ENCODE assay signal across 11 cellular contexts in genomic region chr11:76161261-76161961, GRCh38. TPM values are rescaled to one million over a fixed set of nuclear protein-coding genes. Genes with fewer than 3 reads are reported as not detected.
DNase-seq lines count a peak whose midpoint lies in the region; ATAC-seq and TF ChIP-seq lines count a peak whose summit lies in the region.
"Had no signal": no experiment of that assay in that cellular context is flagged by ENCODE, and none has a peak within 500 bp of the region (broad histone marks: within the 10 kb centered on the region; RNA-seq: fewer than 3 reads in every experiment).

No MANE protein-coding gene starts in this region.

- H3K27ac ChIP-seq in hepatocyte (peak overlapping the region; percentile 28), stomach smooth muscle (ENCODE audit: low read length) (no peak overlapping the region), uterus (no peak overlapping the region)
- H3K27ac ChIP-seq: SK-N-MC had no signal

- intact Hi-C loops in uterus (cut with DNase I; ENCODE audit: low total_unique reads): loop anchor here (10.0 kb wide), 1 partner anchor 367 kb away; no protein-coding TSS in a partner anchor

- ATAC-seq in HG02852 (IDR thresholded peaks at IDR 0.05; ENCODE audit: unreplicated experiment): no peak

- H3K4me1 ChIP-seq in adipocyte (ENCODE audit: control insufficient read depth, insufficient read depth, low read length) (peaks cover 10% of the 10 kb centered on the region), hepatocyte (ENCODE audit: insufficient read depth) (peaks cover 37% of the 10 kb centered on the region), stomach smooth muscle (ENCODE audit: control insufficient read depth, insufficient read depth, low read length) (peaks cover 3% of the 10 kb centered on the region), uterus (no peaks in the 10 kb centered on the region)

- peaks cover 34% of the 10 kb centered on the region for H3K27me3 ChIP-seq in adipocyte (replicated peaks; ENCODE audit: control insufficient read depth, insufficient read depth, low read length)
- H3K27me3 ChIP-seq in hepatocyte: no peaks in the 10 kb centered on the region
- H3K27me3 ChIP-seq in stomach smooth muscle (ENCODE audit: control insufficient read depth in 1 of 2, insufficient read depth in 2 of 2, low read length in 2 of 2): peaks cover 0 to 7% of the 10 kb centered on the region in 2 donors
- H3K27me3 ChIP-seq in uterus: no peaks in the 10 kb centered on the region

- H3K4me3 ChIP-seq in adipocyte (ENCODE audit: low read length) (no peak overlapping the region), hepatocyte (no peak overlapping the region), stomach smooth muscle (ENCODE audit: low read length in 2 of 2) (peak overlapping the region; percentile 29 to 43), uterus (peak overlapping the region in 1 of 2 donors; percentile 27)
- H3K4me3 ChIP-seq: SK-N-MC had no signal

- peak overlapping the region; percentile 60 for H3K4me2 ChIP-seq in hepatocyte

- no peaks in the 10 kb centered on the region for H3K79me2 ChIP-seq in hepatocyte

- H4K20me1 ChIP-seq in hepatocyte (ENCODE audit: insufficient read depth, poor library complexity, severe bottlenecking): no peaks in the 10 kb centered on the region

- H2AFZ ChIP-seq in hepatocyte: no peak overlapping the region

- H3K9ac ChIP-seq in adipocyte (ENCODE audit: low read length) (no peak overlapping the region), stomach smooth muscle (ENCODE audit: low read length in 2 of 2) (no peak overlapping the region)

- DNase-seq in NCI-H82 (lab: John Stamatoyannopoulos, UW) (peak; percentile 76), NCI-H82 treated with DMSO at 0.1 percent for 48 hours (lab: John Stamatoyannopoulos, UW; ENCODE audit: unreplicated experiment) (no peak), adipocyte (ENCODE audit: low read depth) (peak; percentile 19), hepatocyte (ENCODE audit: low spot score) (peak; percentile 66), RPMI8226 (no peak), uterus (no peak)
- DNase-seq: activated CD4-positive, alpha-beta T cell treated with anti-CD3 and anti-CD28 coated beads, Interleukin-2, amount 50 U/mL, for 4 hours; NCI-H2029 had no signal

- no peak for TF ChIP-seq POLR2A in uterus (IDR thresholded peaks at IDR 0.05)

- TF ChIP-seq CTCF in hepatocyte (IDR thresholded peaks at IDR 0.05; ENCODE audit: poor library complexity): no peak
- no peak for TF ChIP-seq CTCF in uterus (IDR thresholded peaks at IDR 0.05)

- H3K9me3 ChIP-seq in adipocyte (ENCODE audit: control insufficient read depth, low read length) (no peaks in the 10 kb centered on the region), hepatocyte (ENCODE audit: low read depth) (no peaks in the 10 kb centered on the region), stomach smooth muscle (ENCODE audit: control insufficient read depth in 2 of 2, low read length in 2 of 2) (no peaks in the 10 kb centered on the region), uterus (no peaks in the 10 kb centered on the region)

- H3K9me2 ChIP-seq in hepatocyte (replicated peaks; ENCODE audit: insufficient read depth): no peaks in the 10 kb centered on the region

- H3K36me3 ChIP-seq in adipocyte (ENCODE audit: control insufficient read depth, insufficient read depth, low read length, severe bottlenecking): no peaks in the 10 kb centered on the region
- no peaks in the 10 kb centered on the region for H3K36me3 ChIP-seq in hepatocyte (replicated peaks; ENCODE audit: insufficient read depth, low read depth)
- H3K36me3 ChIP-seq in stomach smooth muscle (ENCODE audit: control insufficient read depth in 2 of 2, insufficient read depth in 2 of 2, low read length in 2 of 2): no peaks in the 10 kb centered on the region
- H3K36me3 ChIP-seq in uterus: no peaks in the 10 kb centered on the region

- 38% methylated on average over 13 of the region's 24 CpGs for WGBS in hepatocyte (ENCODE audit: low lambda C conversion rate, missing lambda C conversion rate)

RNA-seq across cellular contexts. Expression of gene WNT11, which starts 44.9 kb away (rescaled TPM):
- total RNA-seq in hepatocyte (13.2 and 16.4 TPM in 2 replicates), uterus (10 to 100 TPM in 2 of 4 donors, 1 to 10 TPM in 2; 5.1 to 16.7 (median 9.5) TPM)
- 13.1 and 19.1 TPM in 2 replicates for polyA plus RNA-seq in hepatocyte

Comparison
In these comparisons a context has a peak if more than half of its experiments do, and no peak if none do; other contexts are left out.
1. DNase-seq: peak in NCI-H82 (single experiment), adipocyte (single experiment) and hepatocyte (single experiment); none in NCI-H82 treated with DMSO at 0.1 percent for 48 hours (single experiment), RPMI8226 (single experiment) and uterus (0 of 2).
2. H3K4me3 ChIP-seq: peak in stomach smooth muscle (2 of 2); none in adipocyte (single experiment) and hepatocyte (single experiment).